Comparison of ENCODE assay signal across 9 cellular contexts in genomic region chr16:85612191-85612800, GRCh38. TPM values are rescaled to one million over a fixed set of nuclear protein-coding genes. Genes with fewer than 3 reads are reported as not detected.
A peak's percentile ranks its signal among the peaks of the same experiment; 100 is the strongest.
DNase-seq lines count a peak whose midpoint lies in the region; ATAC-seq, FAIRE-seq and TF ChIP-seq lines count a peak whose summit lies in the region.
"Had no signal": no experiment of that assay in that cellular context is flagged by ENCODE, and none has a peak within 500 bp of the region (broad histone marks: within the 10 kb centered on the region; RNA-seq: fewer than 3 reads in every experiment).

No MANE protein-coding gene starts in this region.

- H3K36me3 Mint-ChIP-seq in CD4-positive, alpha-beta T cell (ENCODE audit: low read depth), result no peaks in the 10 kb centered on the region

- H3K4me3 ChIP-seq in adipocyte (ENCODE audit: low read length) (peak overlapping the region; percentile 77), right cardiac atrium (ENCODE audit: low read length) (peak overlapping the region; percentile 45)

- POLR2A ChIA-PET in CD4-positive, alpha-beta T cell (lab: Charles Lee), result interaction anchor here (1.2 to 1.8 kb wide), 5 partner anchors 55 to 192 kb away, joined by 3 to 10 read pairs (median 4); no protein-coding TSS in a partner anchor

- H3K4me1 ChIP-seq in adipocyte (ENCODE audit: control insufficient read depth, insufficient read depth, low read length) (peaks cover 40% of the 10 kb centered on the region), right cardiac atrium (ENCODE audit: control insufficient read depth, insufficient read depth, low read length) (peaks cover 22% of the 10 kb centered on the region)

- peaks cover 28% of the 10 kb centered on the region for H3K4me1 Mint-ChIP-seq in CD4-positive, alpha-beta T cell (ENCODE audit: low read depth)

- H3K9ac ChIP-seq in adipocyte (ENCODE audit: low read length), result peak overlapping the region; percentile 75

- no peak for TF ChIP-seq CTCF in CD4-positive, alpha-beta T cell (IDR thresholded peaks at IDR 0.05)
- TF ChIP-seq CTCF in D721Med (IDR thresholded peaks at IDR 0.05; ENCODE audit: insufficient read depth, missing control alignments), result no peak

- CTCF ChIA-PET in CD4-positive, alpha-beta T cell (lab: Charles Lee), result interaction anchor here (1.8 kb wide), 1 partner anchor 192 kb away, joined by 10 read pairs; no protein-coding TSS in a partner anchor

- H3K36me3 ChIP-seq in adipocyte (ENCODE audit: control insufficient read depth, insufficient read depth, low read length, severe bottlenecking), result no peaks in the 10 kb centered on the region

- DNase-seq in CD4-positive, alpha-beta T cell, result peak in 1 of 10 experiments; percentile 11
- DNase-seq in HCEC 1CT (peak; percentile 86), NOMO-1 treated with dmso at 0.1 percent for 144 hours (lab: John Stamatoyannopoulos, UW; ENCODE audit: unreplicated experiment) (peak; percentile 38), adipocyte (ENCODE audit: low read depth) (peak; percentile 91), right cardiac atrium (peak; percentile 82 to 88 (median 88)), sciatic nerve (ENCODE audit: low spot score) (peak; percentile 80), D721Med (ENCODE audit: insufficient read length, low spot score) (no peak), posterior cingulate gyrus (no peak)

- ATAC-seq in CD4-positive, alpha-beta T cell (ENCODE audit: poor library complexity), result no peak
- ATAC-seq in right cardiac atrium (peak; percentile 35 to 46), sciatic nerve (peak; percentile 6)

- peak overlapping the region; percentile 14 for H3K27ac Mint-ChIP-seq in CD4-positive, alpha-beta T cell

- intact Hi-C loops in CD4-positive, alpha-beta T cell (cut with DNase I, micrococcal nuclease), result loop anchor here in 1 of 2 experiments (2.0 to 10.0 kb wide), 2 partner anchors 305 to 337 kb away; no protein-coding TSS in a partner anchor
- intact Hi-C loops in right cardiac atrium (cut with DNase I) (loop anchor here (5.0 to 10.0 kb wide), 6 partner anchors 55 to 307 kb away; no protein-coding TSS in a partner anchor), sciatic nerve (cut with DNase I) (loop anchor here (10.0 kb wide), 2 partner anchors 307 to 337 kb away; no protein-coding TSS in a partner anchor), posterior cingulate gyrus (cut with DNase I) (loop anchor here (5.0 kb wide), 1 partner anchor 335 kb away; no protein-coding TSS in a partner anchor)

- H3K27ac ChIP-seq in CD4-positive, alpha-beta T cell (ENCODE audit: low read depth, low read length), result no peak overlapping the region
- H3K27ac ChIP-seq in right cardiac atrium (ENCODE audit: low read length), result peak overlapping the region; percentile 40

- peak overlapping the region; percentile 84 for H3K4me3 Mint-ChIP-seq in CD4-positive, alpha-beta T cell

- no peaks in the 10 kb centered on the region for H3K9me3 Mint-ChIP-seq in CD4-positive, alpha-beta T cell

- WGBS in right cardiac atrium, result under 1% methylated on average over 37 of the region's 38 CpGs

- no peak for FAIRE-seq in D721Med (lab: Jason Lieb, UNC)
- FAIRE-seq: TTC549 had no signal

- H3K27me3 Mint-ChIP-seq in CD4-positive, alpha-beta T cell, result peaks cover 24% of the 10 kb centered on the region

- peaks cover 7% of the 10 kb centered on the region for H3K27me3 ChIP-seq in CD4-positive, alpha-beta T cell (ENCODE audit: control insufficient read depth, insufficient read depth, low read length)
- H3K27me3 ChIP-seq in adipocyte (replicated peaks; ENCODE audit: control insufficient read depth, insufficient read depth, low read length), result no peaks in the 10 kb centered on the region
- H3K27me3 ChIP-seq in right cardiac atrium (ENCODE audit: control insufficient read depth, insufficient read depth), result no peaks in the 10 kb centered on the region

- no peaks in the 10 kb centered on the region for H3K9me3 ChIP-seq in CD4-positive, alpha-beta T cell (ENCODE audit: control insufficient read depth, low read length)
- no peaks in the 10 kb centered on the region for H3K9me3 ChIP-seq in adipocyte (ENCODE audit: control insufficient read depth, low read length)
- no peaks in the 10 kb centered on the region for H3K9me3 ChIP-seq in right cardiac atrium (ENCODE audit: control insufficient read depth, low read length)

RNA-seq across cellular contexts. Expression of gene GSE1, which starts 0.8 kb away (rescaled TPM):
- 10 to 100 TPM; 11.7 to 13.7 TPM for total RNA-seq in CD4-positive, alpha-beta T cell
- 10 to 100 TPM; 70.8 to 99.8 (median 92.5) TPM for total RNA-seq in right cardiac atrium
- polyA plus RNA-seq in right cardiac atrium, result 40.3 TPM
- total RNA-seq in sciatic nerve, result 97.3 TPM

Comparison
In these comparisons a context has a peak if more than half of its experiments do, and no peak if none do; other contexts are left out.
1. DNase-seq: peak in HCEC 1CT (single experiment), NOMO-1 treated with dmso at 0.1 percent for 144 hours (single experiment), adipocyte (single experiment), right cardiac atrium (3 of 3) and sciatic nerve (single experiment); none in D721Med (single experiment) and posterior cingulate gyrus (0 of 10).